24 cellular contexts compared by ENCODE assay signal in the genomic region with DNA sequence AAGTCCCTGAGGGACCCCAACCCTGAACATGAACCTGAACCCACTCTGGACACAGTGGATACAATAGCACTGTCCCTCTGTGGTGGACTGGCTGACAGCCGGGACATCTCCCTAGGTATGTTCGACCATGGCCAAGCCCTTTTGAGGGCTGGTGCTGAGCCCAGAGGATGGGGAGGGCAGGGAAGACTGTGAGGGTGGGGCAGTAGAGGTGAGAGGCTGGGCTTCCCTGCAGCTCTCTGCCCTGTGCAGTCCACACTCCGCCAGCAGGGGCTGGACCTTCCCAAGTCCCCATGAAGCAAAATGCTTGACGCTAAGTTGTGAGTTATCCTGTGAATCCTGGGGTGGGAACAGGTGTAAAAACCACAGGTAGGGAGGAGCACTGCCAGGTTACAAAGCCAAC. TPM values are rescaled to one million over a fixed set of nuclear protein-coding genes. Genes with fewer than 3 reads are reported as not detected.
DNase-seq lines count a peak whose midpoint lies in the region; ATAC-seq, FAIRE-seq and TF ChIP-seq lines count a peak whose summit lies in the region.
"Had no signal": no experiment of that assay in that cellular context is flagged by ENCODE, and none has a peak within 500 bp of the region (broad histone marks: within the 10 kb centered on the region; RNA-seq: fewer than 3 reads in every experiment).

No MANE protein-coding gene starts in this region.

- H3K27me3 ChIP-seq in H7 (ENCODE audit: control insufficient read depth, insufficient read depth, low read length) (no peaks in the 10 kb centered on the region), K562 (ENCODE audit: control insufficient read depth in 2 of 2, insufficient read depth in 2 of 2, low read length in 2 of 2) (no peaks in the 10 kb centered on the region)
- H3K27me3 ChIP-seq: esophagus muscularis mucosa, heart right ventricle, upper lobe of left lung had no signal

- H2AFZ ChIP-seq in K562 (ENCODE audit: low read depth, low read length): no peak overlapping the region

- WGBS in K562 (ENCODE audit: insufficient coverage, low coverage, missing lambda C conversion rate): 30% methylated on average over 4 of the region's 4 CpGs

- no peaks in the 10 kb centered on the region for H3K79me2 ChIP-seq in K562 (ENCODE audit: control insufficient read depth, insufficient read depth, low read length)

- no peaks in the 10 kb centered on the region for H3K9me3 ChIP-seq in K562 (replicated peaks; ENCODE audit: control insufficient read depth, insufficient read depth, low read depth, low read length)
- H3K9me3 ChIP-seq: esophagus muscularis mucosa, heart right ventricle, upper lobe of left lung had no signal

- DNase-seq in DMS 273 (lab: John Stamatoyannopoulos, UW; ENCODE audit: unreplicated experiment): peak; percentile 38
- DNase-seq in DMS 273 treated with DMSO at 0.1 percent for 48 hours (lab: John Stamatoyannopoulos, UW): no peak
- DNase-seq in H7: peak; percentile 82
- peak in 3 of 4 experiments; percentile 23 to 44 (median 39) for DNase-seq in K562 (ENCODE audit: extremely low read depth in 1 of 4, low spot score in 3 of 4)
- peak; percentile 57 for DNase-seq in islet precursor cell
- no peak for DNase-seq in NCI-H1105 (lab: John Stamatoyannopoulos, UW)
- DNase-seq in NOMO-1 treated with DMSO at 0.1 percent for 48 hours (lab: John Stamatoyannopoulos, UW; ENCODE audit: unreplicated experiment): no peak
- DNase-seq: activated T-cell treated with anti-CD3 and anti-CD28 coated beads for 4 hours; heart right ventricle; IMR-90; MM.1S; NCI-H2029; retina; stimulated activated CD4-positive, alpha-beta T cell treated with anti-CD3 and anti-CD28 coated beads, Interleukin-15, amount 100 ng/mL, for 24 hours; stimulated activated naive CD4-positive, alpha-beta T cell; upper lobe of left lung had no signal

- BruUV-seq in K562 (replicated peaks; lab: Mats Ljungman, UMichigan): no TSS peak

- TF ChIP-seq CTCF in K562 (IDR thresholded peaks at IDR 0.05 in 2 of 3, conservative IDR thresholded peaks at IDR 0.05 in 1 of 3; ENCODE audit: insufficient read depth in 2 of 3, low read depth in 1 of 3, low read length in 3 of 3): peak; percentile 21 to 34 (median 27); a peak in 4 of 6 replicates

- CTCF ChIA-PET in K562 (lab: Yijun Ruan, JAX; ENCODE audit: low intra/inter-chr PET ratio): no interaction called here

- no peak overlapping the region; a peak in 1 of 4 replicates for H3K9ac ChIP-seq in K562 (ENCODE audit: insufficient read depth in 1 of 2, low read depth in 2 of 2, low read length in 2 of 2)

- H3K4me3 ChIP-seq in H7 (ENCODE audit: insufficient read depth, low read depth, low read length) (no peak overlapping the region), K562 (no peak overlapping the region)
- H3K4me3 ChIP-seq: esophagus muscularis mucosa, heart right ventricle, upper lobe of left lung had no signal

- no peak for TF ChIP-seq EP300 in K562 (IDR thresholded peaks at IDR 0.05; ENCODE audit: low read length)

- no peak overlapping the region for H3K27ac ChIP-seq in K562 (ENCODE audit: extremely low read depth, low read depth, low read length)
- H3K27ac ChIP-seq: 22Rv1, esophagus muscularis mucosa, heart right ventricle, upper lobe of left lung had no signal

- intact Hi-C loops in K562 (cut with micrococcal nuclease): no loop called here

- H3K36me3 ChIP-seq in H7 (replicated peaks; ENCODE audit: control insufficient read depth, insufficient read depth, low read length) (no peaks in the 10 kb centered on the region), K562 (ENCODE audit: control insufficient read depth, insufficient read depth, low read length) (peaks cover 2% of the 10 kb centered on the region; the same call in 1 of the 3 replicates)

- no peaks in the 10 kb centered on the region for H3K9me1 ChIP-seq in K562 (ENCODE audit: control insufficient read depth, insufficient read depth, low read length)

- FAIRE-seq in K562 (lab: Jason Lieb, UNC): no peak
- FAIRE-seq: keratinocyte had no signal

- peaks cover 0 to 8% of the 10 kb centered on the region in 2 experiments; a peak in 1 of 5 replicates for H3K4me1 ChIP-seq in K562 (replicated peaks in 1 of 2; ENCODE audit: control insufficient read depth in 2 of 2, insufficient read depth in 2 of 2, low read length in 2 of 2)
- H3K4me1 ChIP-seq: esophagus muscularis mucosa, upper lobe of left lung had no signal

- H4K20me1 ChIP-seq in K562 (replicated peaks; ENCODE audit: control insufficient read depth, insufficient read depth, low read length): no peaks in the 10 kb centered on the region; the same call in 1 of the 2 replicates

- no peak overlapping the region for H3K4me2 ChIP-seq in K562 (ENCODE audit: insufficient read depth, low read length)

- in situ Hi-C loops in K562 (cut with MboI): no loop called here

- POLR2A ChIA-PET in K562 (lab: Yijun Ruan, JAX): no interaction called here

- peak; percentile 84 for ATAC-seq in K562
- ATAC-seq in GM21619 (IDR thresholded peaks at IDR 0.05; ENCODE audit: unreplicated experiment): no peak
- ATAC-seq: activated naive CD4-positive, alpha-beta T cell treated with anti-CD3 and anti-CD28 coated beads, Interleukin-2, amount 50 U/mL, for 72 hours; heart right ventricle; Panc1 had no signal

- TF ChIP-seq POLR2A in K562 (conservative IDR thresholded peaks at IDR 0.05): no peak

- TF ChIP-seq RAD21 in K562 (CRISPR knock-in tag; conservative IDR thresholded peaks at IDR 0.05 in 1 of 2, IDR thresholded peaks at IDR 0.05 in 1 of 2): no peak

TF ChIP-seq in K562, 482 proteins besides CTCF, POLR2A, EP300 and RAD21 (continues in another document):
- TF ChIP-seq ZFP30 (CRISPR knock-in tag; IDR thresholded peaks at IDR 0.05; ENCODE audit: borderline replicate concordance) (no peak), ZNF764 (CRISPR knock-in tag; IDR thresholded peaks at IDR 0.05; ENCODE audit: low read depth) (no peak), SREBF2 (CRISPR knock-in tag; IDR thresholded peaks at IDR 0.05) (no peak)

RNA-seq across cellular contexts. Expression of a gene that starts 11.5 kb away (rescaled TPM):
- 4.5 and 6.7 TPM in 2 replicates for total RNA-seq in H7 (2014; rRNA removed; shearing (Covaris generic))
- 32.2 and 89.1 TPM in 2 replicates for total RNA-seq in K562 (2011; cell fraction: chromatin; rRNA removed; ENCODE audit: low replicate concordance)
- total RNA-seq in K562 (2011; cell fraction: nucleolus; rRNA removed): 46.2 and 48.0 TPM in 2 replicates
- 28.4 and 33.2 TPM in 2 replicates for total RNA-seq in K562 (2011; cell fraction: nucleoplasm; rRNA removed)
- total RNA-seq in K562 (2014; rRNA removed) (6.0 and 8.8 TPM in 2 replicates), K562 (2014; rRNA removed; fragmentation: Illumina TruSeq; extraction: Trizol) (2.3 and 2.4 TPM in 2 replicates), K562 (2015; rRNA removed; fragmentation: Illumina TruSeq; extraction: Trizol) (4.6 and 5.9 TPM in 2 replicates), K562 (2021) (6.9 and 7.9 TPM in 2 replicates)
- polyA plus RNA-seq in K562 (2011; rRNA removed) (5.8 and 11.5 TPM in 2 replicates), K562 (2014; fragmentation: Illumina TruSeq; extraction: Trizol) (7.9 and 9.1 TPM in 2 replicates), K562 (2014; fragmentation: Nextera tagmentation; extraction: Ambion mirVana) (1 to 10 TPM; 2.2 to 5.0 TPM), K562 (2014; rRNA removed) (10.4 and 12.0 TPM in 2 replicates)
- polyA plus RNA-seq in K562 (2011; cell fraction: cytosol; rRNA removed): 3.8 and 4.3 TPM in 2 replicates
- 83.5 and 84.6 TPM in 2 replicates for polyA plus RNA-seq in K562 (2011; cell fraction: nucleus; rRNA removed)
- 6.9 and 15.9 TPM in 2 replicates for polyA plus RNA-seq in K562 (2012)
- polyA minus RNA-seq in K562 (2011; rRNA and poly(A)+ RNA removed): 1.7 and 3.8 TPM in 2 replicates
- polyA minus RNA-seq in K562 (2011; cell fraction: cytosol; rRNA and poly(A)+ RNA removed): 1.1 and 4.9 TPM in 2 replicates
- polyA minus RNA-seq in K562 (2011; cell fraction: nucleus; rRNA and poly(A)+ RNA removed): 11.7 and 13.7 TPM in 2 replicates
- polyA plus RNA-seq: neural cell had no signal

RNA-seq across cellular contexts. Expression of a gene that starts 14.5 kb away (rescaled TPM):
- total RNA-seq in H7 (2014; rRNA removed; shearing (Covaris generic)): 6.2 and 7.9 TPM in 2 replicates
- not detected in 2 replicates for total RNA-seq in K562 (2011; cell fraction: chromatin; rRNA removed; ENCODE audit: low replicate concordance)
- total RNA-seq in K562 (2011; cell fraction: nucleolus; rRNA removed): not detected in 2 replicates
- total RNA-seq in K562 (2011; cell fraction: nucleoplasm; rRNA removed): not detected in 2 replicates
- not detected in 2 replicates for total RNA-seq in K562 (2014; rRNA removed)
- total RNA-seq in K562 (2014; rRNA removed; fragmentation: Illumina TruSeq; extraction: Trizol): not detected in 2 replicates
- total RNA-seq in K562 (2015; rRNA removed; fragmentation: Illumina TruSeq; extraction: Trizol): not detected in 2 replicates
- not detected in 2 replicates for total RNA-seq in K562 (2021)
- not detected in 2 replicates for polyA plus RNA-seq in K562 (2011; rRNA removed)
- not detected in 2 replicates for polyA plus RNA-seq in K562 (2011; cell fraction: cytosol; rRNA removed)
- not detected in 2 replicates for polyA plus RNA-seq in K562 (2011; cell fraction: nucleus; rRNA removed)
- polyA plus RNA-seq in K562 (2012): 0.03 and 0.14 TPM in 2 replicates
- not detected in 2 replicates for polyA plus RNA-seq in K562 (2014; fragmentation: Illumina TruSeq; extraction: Trizol)
- under 1 TPM in 1 of 2 experiments, not detected in 1; 0.07 TPM for polyA plus RNA-seq in K562 (2014; fragmentation: Nextera tagmentation; extraction: Ambion mirVana)
- 0.01 TPM in 1 of 2 replicates, not detected in the other for polyA plus RNA-seq in K562 (2014; rRNA removed)
- polyA minus RNA-seq in K562 (2011; rRNA and poly(A)+ RNA removed): not detected in 2 replicates
- polyA minus RNA-seq in K562 (2011; cell fraction: cytosol; rRNA and poly(A)+ RNA removed): not detected in 2 replicates
- polyA minus RNA-seq in K562 (2011; cell fraction: nucleus; rRNA and poly(A)+ RNA removed): not detected in 2 replicates
- total RNA-seq: mesenteric fat pad had no signal
- polyA plus RNA-seq: keratinocyte had no signal

RNA-seq across cellular contexts. Expression of a gene that starts 34.6 kb away (rescaled TPM):
- 2.5 and 5.1 TPM in 2 replicates for total RNA-seq in H7 (2014; rRNA removed; shearing (Covaris generic))
- 11.4 and 16.1 TPM in 2 replicates for total RNA-seq in K562 (2011; cell fraction: chromatin; rRNA removed; ENCODE audit: low replicate concordance)
- total RNA-seq in K562 (2011; cell fraction: nucleolus; rRNA removed): 5.2 and 6.6 TPM in 2 replicates
- 9.6 and 10.9 TPM in 2 replicates for total RNA-seq in K562 (2011; cell fraction: nucleoplasm; rRNA removed)
- total RNA-seq in K562 (2014; rRNA removed) (3.7 and 6.0 TPM in 2 replicates), K562 (2014; rRNA removed; fragmentation: Illumina TruSeq; extraction: Trizol) (6.9 and 7.1 TPM in 2 replicates), K562 (2015; rRNA removed; fragmentation: Illumina TruSeq; extraction: Trizol) (5.5 and 6.1 TPM in 2 replicates), K562 (2021) (14.6 and 14.8 TPM in 2 replicates)
- polyA plus RNA-seq in K562 (2011; rRNA removed) (4.9 and 5.7 TPM in 2 replicates), K562 (2014; fragmentation: Illumina TruSeq; extraction: Trizol) (7.4 and 7.9 TPM in 2 replicates), K562 (2014; fragmentation: Nextera tagmentation; extraction: Ambion mirVana) (1 to 10 TPM in 1 of 2 experiments, under 1 TPM in 1; 0.80 to 1.4 TPM), K562 (2014; rRNA removed) (3.5 and 4.6 TPM in 2 replicates)
- polyA plus RNA-seq in K562 (2011; cell fraction: cytosol; rRNA removed): 4.1 and 4.4 TPM in 2 replicates
- polyA plus RNA-seq in K562 (2011; cell fraction: nucleus; rRNA removed): 5.9 and 6.0 TPM in 2 replicates
- polyA plus RNA-seq in K562 (2012): 4.7 and 4.8 TPM in 2 replicates
- polyA minus RNA-seq in K562 (2011; rRNA and poly(A)+ RNA removed): 9.0 and 10.6 TPM in 2 replicates
- polyA minus RNA-seq in K562 (2011; cell fraction: cytosol; rRNA and poly(A)+ RNA removed): 4.0 and 5.6 TPM in 2 replicates
- 4.0 and 6.7 TPM in 2 replicates for polyA minus RNA-seq in K562 (2011; cell fraction: nucleus; rRNA and poly(A)+ RNA removed)

Comparison
In these comparisons a context has a peak if more than half of its experiments do, and no peak if none do; other contexts are left out.
1. DNase-seq: peak in DMS 273 (single experiment), H7 (single experiment), K562 (3 of 4) and islet precursor cell (single experiment); none in DMS 273 treated with DMSO at 0.1 percent for 48 hours (single experiment), NCI-H1105 (single experiment) and NOMO-1 treated with DMSO at 0.1 percent for 48 hours (single experiment).